ENCODE assay signal across 1 cellular context in genomic region chr19:39828015-39828633, GRCh38.
TF ChIP-seq lines count a peak whose summit lies in the region.

No MANE protein-coding gene starts in this region.

TF ChIP-seq in K562, 482 proteins besides CTCF, POLR2A, EP300 and RAD21 (continued from another document):
- TF ChIP-seq POLR3A (IDR thresholded peaks at IDR 0.05; ENCODE audit: borderline replicate concordance, extremely low read depth, insufficient read depth, insufficient read length): no peak
- TF ChIP-seq, protein P1, sequence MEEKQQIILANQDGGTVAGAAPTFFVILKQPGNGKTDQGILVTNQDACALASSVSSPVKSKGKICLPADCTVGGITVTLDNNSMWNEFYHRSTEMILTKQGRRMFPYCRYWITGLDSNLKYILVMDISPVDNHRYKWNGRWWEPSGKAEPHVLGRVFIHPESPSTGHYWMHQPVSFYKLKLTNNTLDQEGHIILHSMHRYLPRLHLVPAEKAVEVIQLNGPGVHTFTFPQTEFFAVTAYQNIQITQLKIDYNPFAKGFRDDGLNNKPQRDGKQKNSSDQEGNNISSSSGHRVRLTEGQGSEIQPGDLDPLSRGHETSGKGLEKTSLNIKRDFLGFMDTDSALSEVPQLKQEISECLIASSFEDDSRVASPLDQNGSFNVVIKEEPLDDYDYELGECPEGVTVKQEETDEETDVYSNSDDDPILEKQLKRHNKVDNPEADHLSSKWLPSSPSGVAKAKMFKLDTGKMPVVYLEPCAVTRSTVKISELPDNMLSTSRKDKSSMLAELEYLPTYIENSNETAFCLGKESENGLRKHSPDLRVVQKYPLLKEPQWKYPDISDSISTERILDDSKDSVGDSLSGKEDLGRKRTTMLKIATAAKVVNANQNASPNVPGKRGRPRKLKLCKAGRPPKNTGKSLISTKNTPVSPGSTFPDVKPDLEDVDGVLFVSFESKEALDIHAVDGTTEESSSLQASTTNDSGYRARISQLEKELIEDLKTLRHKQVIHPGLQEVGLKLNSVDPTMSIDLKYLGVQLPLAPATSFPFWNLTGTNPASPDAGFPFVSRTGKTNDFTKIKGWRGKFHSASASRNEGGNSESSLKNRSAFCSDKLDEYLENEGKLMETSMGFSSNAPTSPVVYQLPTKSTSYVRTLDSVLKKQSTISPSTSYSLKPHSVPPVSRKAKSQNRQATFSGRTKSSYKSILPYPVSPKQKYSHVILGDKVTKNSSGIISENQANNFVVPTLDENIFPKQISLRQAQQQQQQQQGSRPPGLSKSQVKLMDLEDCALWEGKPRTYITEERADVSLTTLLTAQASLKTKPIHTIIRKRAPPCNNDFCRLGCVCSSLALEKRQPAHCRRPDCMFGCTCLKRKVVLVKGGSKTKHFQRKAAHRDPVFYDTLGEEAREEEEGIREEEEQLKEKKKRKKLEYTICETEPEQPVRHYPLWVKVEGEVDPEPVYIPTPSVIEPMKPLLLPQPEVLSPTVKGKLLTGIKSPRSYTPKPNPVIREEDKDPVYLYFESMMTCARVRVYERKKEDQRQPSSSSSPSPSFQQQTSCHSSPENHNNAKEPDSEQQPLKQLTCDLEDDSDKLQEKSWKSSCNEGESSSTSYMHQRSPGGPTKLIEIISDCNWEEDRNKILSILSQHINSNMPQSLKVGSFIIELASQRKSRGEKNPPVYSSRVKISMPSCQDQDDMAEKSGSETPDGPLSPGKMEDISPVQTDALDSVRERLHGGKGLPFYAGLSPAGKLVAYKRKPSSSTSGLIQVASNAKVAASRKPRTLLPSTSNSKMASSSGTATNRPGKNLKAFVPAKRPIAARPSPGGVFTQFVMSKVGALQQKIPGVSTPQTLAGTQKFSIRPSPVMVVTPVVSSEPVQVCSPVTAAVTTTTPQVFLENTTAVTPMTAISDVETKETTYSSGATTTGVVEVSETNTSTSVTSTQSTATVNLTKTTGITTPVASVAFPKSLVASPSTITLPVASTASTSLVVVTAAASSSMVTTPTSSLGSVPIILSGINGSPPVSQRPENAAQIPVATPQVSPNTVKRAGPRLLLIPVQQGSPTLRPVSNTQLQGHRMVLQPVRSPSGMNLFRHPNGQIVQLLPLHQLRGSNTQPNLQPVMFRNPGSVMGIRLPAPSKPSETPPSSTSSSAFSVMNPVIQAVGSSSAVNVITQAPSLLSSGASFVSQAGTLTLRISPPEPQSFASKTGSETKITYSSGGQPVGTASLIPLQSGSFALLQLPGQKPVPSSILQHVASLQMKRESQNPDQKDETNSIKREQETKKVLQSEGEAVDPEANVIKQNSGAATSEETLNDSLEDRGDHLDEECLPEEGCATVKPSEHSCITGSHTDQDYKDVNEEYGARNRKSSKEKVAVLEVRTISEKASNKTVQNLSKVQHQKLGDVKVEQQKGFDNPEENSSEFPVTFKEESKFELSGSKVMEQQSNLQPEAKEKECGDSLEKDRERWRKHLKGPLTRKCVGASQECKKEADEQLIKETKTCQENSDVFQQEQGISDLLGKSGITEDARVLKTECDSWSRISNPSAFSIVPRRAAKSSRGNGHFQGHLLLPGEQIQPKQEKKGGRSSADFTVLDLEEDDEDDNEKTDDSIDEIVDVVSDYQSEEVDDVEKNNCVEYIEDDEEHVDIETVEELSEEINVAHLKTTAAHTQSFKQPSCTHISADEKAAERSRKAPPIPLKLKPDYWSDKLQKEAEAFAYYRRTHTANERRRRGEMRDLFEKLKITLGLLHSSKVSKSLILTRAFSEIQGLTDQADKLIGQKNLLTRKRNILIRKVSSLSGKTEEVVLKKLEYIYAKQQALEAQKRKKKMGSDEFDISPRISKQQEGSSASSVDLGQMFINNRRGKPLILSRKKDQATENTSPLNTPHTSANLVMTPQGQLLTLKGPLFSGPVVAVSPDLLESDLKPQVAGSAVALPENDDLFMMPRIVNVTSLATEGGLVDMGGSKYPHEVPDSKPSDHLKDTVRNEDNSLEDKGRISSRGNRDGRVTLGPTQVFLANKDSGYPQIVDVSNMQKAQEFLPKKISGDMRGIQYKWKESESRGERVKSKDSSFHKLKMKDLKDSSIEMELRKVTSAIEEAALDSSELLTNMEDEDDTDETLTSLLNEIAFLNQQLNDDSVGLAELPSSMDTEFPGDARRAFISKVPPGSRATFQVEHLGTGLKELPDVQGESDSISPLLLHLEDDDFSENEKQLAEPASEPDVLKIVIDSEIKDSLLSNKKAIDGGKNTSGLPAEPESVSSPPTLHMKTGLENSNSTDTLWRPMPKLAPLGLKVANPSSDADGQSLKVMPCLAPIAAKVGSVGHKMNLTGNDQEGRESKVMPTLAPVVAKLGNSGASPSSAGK (IDR thresholded peaks at IDR 0.05): no peak
- TF ChIP-seq ZNF445 (CRISPR knock-in tag; IDR thresholded peaks at IDR 0.05; ENCODE audit: low read depth): no peak
- TF ChIP-seq NR2C1 (IDR thresholded peaks at IDR 0.05): no peak
- TF ChIP-seq NR2C1 (tag; IDR thresholded peaks at IDR 0.05): no peak
